ENCODE assay signal across 12 cellular contexts in genomic region chr11:125513705-125514265, GRCh38. TPM values are rescaled to one million over a fixed set of nuclear protein-coding genes. Genes with fewer than 3 reads are reported as not detected.
DNase-seq lines count a peak whose midpoint lies in the region; ATAC-seq and TF ChIP-seq lines count a peak whose summit lies in the region.
"Had no signal": no experiment of that assay in that cellular context is flagged by ENCODE, and none has a peak within 500 bp of the region (broad histone marks: within the 10 kb centered on the region; RNA-seq: fewer than 3 reads in every experiment).

No MANE protein-coding gene starts in this region.

- H3K9ac ChIP-seq in OCI-LY3 (ENCODE audit: low read length): no peak overlapping the region

- no peaks in the 10 kb centered on the region for H3K27me3 Mint-ChIP-seq in activated T-cell treated with anti-CD3 and anti-CD28 coated beads, Interleukin-2, amount 50 U/mL, for 72 hours (ENCODE audit: low read depth)
- H3K27me3 Mint-ChIP-seq in brain: peaks cover 2% of the 10 kb centered on the region
- no peaks in the 10 kb centered on the region for H3K27me3 Mint-ChIP-seq in stimulated activated memory B cell treated with anti-CD40 and anti-IgM and Interleukin-4, amounts not matched to agents 10 μg/mL and 1 μg/mL and 100 μg/mL, for 72 hours

- no peak overlapping the region for H2AFZ ChIP-seq in OCI-LY3 (ENCODE audit: low read depth, low read length)

- H4K20me1 ChIP-seq in OCI-LY3 (ENCODE audit: insufficient read depth, low read length): no peaks in the 10 kb centered on the region

- H3K9me3 Mint-ChIP-seq in activated T-cell treated with anti-CD3 and anti-CD28 coated beads, Interleukin-2, amount 50 U/mL, for 72 hours: no peaks in the 10 kb centered on the region
- H3K9me3 Mint-ChIP-seq in brain: peaks cover 0 to 3% (median 0%) of the 10 kb centered on the region in 5 experiments
- no peaks in the 10 kb centered on the region for H3K9me3 Mint-ChIP-seq in stimulated activated memory B cell treated with anti-CD40 and anti-IgM and Interleukin-4, amounts not matched to agents 10 μg/mL and 1 μg/mL and 100 μg/mL, for 72 hours

- peak in 1 of 2 donors; percentile 4 for ATAC-seq in activated T-cell treated with anti-CD3 and anti-CD28 coated beads, Interleukin-2, amount 50 U/mL, for 72 hours (replicated peaks in 1 of 2)
- no peak for ATAC-seq in stimulated activated memory B cell treated with anti-CD40 and anti-IgM and Interleukin-4, amounts not matched to agents 10 μg/mL and 1 μg/mL and 100 μg/mL, for 72 hours

- H3K4me3 ChIP-seq in OCI-LY3 (ENCODE audit: low read length): no peak overlapping the region
- H3K4me3 ChIP-seq in brain microvascular endothelial cell (ENCODE audit: low read depth, low read length): no peak overlapping the region
- H3K4me3 ChIP-seq: vagina had no signal

- intact Hi-C loops in cardiac septum (cut with DNase I): no loop called here

- H3K79me2 ChIP-seq in OCI-LY3 (ENCODE audit: low read length): no peaks in the 10 kb centered on the region

- no peak for DNase-seq in activated T-cell treated with anti-CD3 and anti-CD28 coated beads, Interleukin-2, amount 50 U/mL, for 72 hours
- no peak for DNase-seq in activated T-cell treated with anti-CD3 and anti-CD28 coated beads, Interleukin-2, amount 50 U/mL, for 48 hours
- no peak for DNase-seq in cardiac septum (ENCODE audit: low spot score)
- DNase-seq in brain microvascular endothelial cell: no peak
- no peak for DNase-seq in HK-2 (ENCODE audit: unreplicated experiment)
- DNase-seq: endodermal cell, NCI-H524 treated with DMSO at 0.1 percent for 48 hours, SHP77 had no signal

- H3K27me3 ChIP-seq in OCI-LY3 (ENCODE audit: low read depth, low read length): no peaks in the 10 kb centered on the region
- no peaks in the 10 kb centered on the region for H3K27me3 ChIP-seq in brain microvascular endothelial cell (replicated peaks)
- H3K27me3 ChIP-seq: vagina had no signal

- peak overlapping the region; percentile 4 to 17 for H3K4me3 Mint-ChIP-seq in activated T-cell treated with anti-CD3 and anti-CD28 coated beads, Interleukin-2, amount 50 U/mL, for 72 hours
- no peak overlapping the region for H3K4me3 Mint-ChIP-seq in brain
- peak overlapping the region; percentile 9 for H3K4me3 Mint-ChIP-seq in stimulated activated memory B cell treated with anti-CD40 and anti-IgM and Interleukin-4, amounts not matched to agents 10 μg/mL and 1 μg/mL and 100 μg/mL, for 72 hours
- H3K4me3 Mint-ChIP-seq: endodermal cell had no signal

- H3K36me3 ChIP-seq in OCI-LY3 (replicated peaks; ENCODE audit: low read depth, low read length) (no peaks in the 10 kb centered on the region), brain microvascular endothelial cell (replicated peaks) (no peaks in the 10 kb centered on the region)
- H3K36me3 ChIP-seq: vagina had no signal

- H3K4me1 ChIP-seq in OCI-LY3 (ENCODE audit: low read length): peaks cover 33% of the 10 kb centered on the region
- H3K4me1 ChIP-seq: vagina had no signal

- no peaks in the 10 kb centered on the region for H3K36me3 Mint-ChIP-seq in activated T-cell treated with anti-CD3 and anti-CD28 coated beads, Interleukin-2, amount 50 U/mL, for 72 hours (ENCODE audit: insufficient read depth in 2 of 2)
- no peaks in the 10 kb centered on the region for H3K36me3 Mint-ChIP-seq in brain
- no peaks in the 10 kb centered on the region for H3K36me3 Mint-ChIP-seq in stimulated activated memory B cell treated with anti-CD40 and anti-IgM and Interleukin-4, amounts not matched to agents 10 μg/mL and 1 μg/mL and 100 μg/mL, for 72 hours

- H3K9me3 ChIP-seq in OCI-LY3 (ENCODE audit: insufficient read depth, low read length): no peaks in the 10 kb centered on the region
- H3K9me3 ChIP-seq: vagina had no signal

- TF ChIP-seq CTCF in OCI-LY3 (IDR thresholded peaks at IDR 0.05; ENCODE audit: low read depth, low read length): no peak
- no peak for TF ChIP-seq CTCF in brain (conservative IDR thresholded peaks at IDR 0.05)
- no peak for TF ChIP-seq CTCF in brain microvascular endothelial cell (IDR thresholded peaks at IDR 0.05; ENCODE audit: low read depth, low read length, missing control alignments)

- peak overlapping the region; percentile 52; the same call in 1 of the 2 replicates for H3K4me2 ChIP-seq in OCI-LY3 (ENCODE audit: low read length)

- peak overlapping the region; percentile 45 for H3K27ac Mint-ChIP-seq in activated T-cell treated with anti-CD3 and anti-CD28 coated beads, Interleukin-2, amount 50 U/mL, for 72 hours
- H3K27ac Mint-ChIP-seq in brain: peak overlapping the region in 4 of 5 experiments; percentile 8 to 84 (median 79)
- peak overlapping the region; percentile 85 for H3K27ac Mint-ChIP-seq in stimulated activated memory B cell treated with anti-CD40 and anti-IgM and Interleukin-4, amounts not matched to agents 10 μg/mL and 1 μg/mL and 100 μg/mL, for 72 hours
- H3K27ac Mint-ChIP-seq: endodermal cell had no signal

- in situ Hi-C loops in brain microvascular endothelial cell (cut with HindIII; ENCODE audit: low pct_ligation_motif_present, low sequenced_read_pairs): no loop called here

- H3K27ac ChIP-seq in OCI-LY3 (ENCODE audit: low read length) (peak overlapping the region; percentile 59), brain microvascular endothelial cell (no peak overlapping the region)
- H3K27ac ChIP-seq: vagina had no signal

- peaks cover 44% of the 10 kb centered on the region for H3K4me1 Mint-ChIP-seq in activated T-cell treated with anti-CD3 and anti-CD28 coated beads, Interleukin-2, amount 50 U/mL, for 72 hours (ENCODE audit: low read depth)
- peaks cover 44% of the 10 kb centered on the region for H3K4me1 Mint-ChIP-seq in brain
- H3K4me1 Mint-ChIP-seq in stimulated activated memory B cell treated with anti-CD40 and anti-IgM and Interleukin-4, amounts not matched to agents 10 μg/mL and 1 μg/mL and 100 μg/mL, for 72 hours: peaks cover 29% of the 10 kb centered on the region

RNA-seq across cellular contexts. Expression of gene FEZ1, which starts 17.7 kb away (rescaled TPM):
- total RNA-seq in activated T-cell treated with anti-CD3 and anti-CD28 coated beads, Interleukin-2, amount 50 U/mL, for 72 hours: 1 to 10 TPM; 4.7 to 7.1 TPM
- polyA plus RNA-seq in brain (ENCODE audit: insufficient read depth, low read depth, low replicate concordance): 288 TPM
- 35.3 TPM for total RNA-seq in cardiac septum

RNA-seq across cellular contexts. Expression of gene EI24, which starts 55.5 kb away (rescaled TPM):
- total RNA-seq in activated T-cell treated with anti-CD3 and anti-CD28 coated beads, Interleukin-2, amount 50 U/mL, for 72 hours: 10 to 100 TPM; 27.4 to 35.6 TPM
- polyA plus RNA-seq in brain (ENCODE audit: insufficient read depth, low read depth, low replicate concordance): 95.0 TPM
- 43.3 TPM for total RNA-seq in cardiac septum

Comparison
In these comparisons a context has a peak if more than half of its experiments do, and no peak if none do; other contexts are left out.
1. H3K4me3 Mint-ChIP-seq: peak in activated T-cell treated with anti-CD3 and anti-CD28 coated beads, Interleukin-2, amount 50 U/mL, for 72 hours (2 of 2) and stimulated activated memory B cell treated with anti-CD40 and anti-IgM and Interleukin-4, amounts not matched to agents 10 μg/mL and 1 μg/mL and 100 μg/mL, for 72 hours (single experiment); none in brain (0 of 5).
2. Peak in every context shown above with its lines, with median percentiles within 50 percentile points of each other: H3K27ac Mint-ChIP-seq.